ENCODE assay signal across 8 cellular contexts in the genomic region with DNA sequence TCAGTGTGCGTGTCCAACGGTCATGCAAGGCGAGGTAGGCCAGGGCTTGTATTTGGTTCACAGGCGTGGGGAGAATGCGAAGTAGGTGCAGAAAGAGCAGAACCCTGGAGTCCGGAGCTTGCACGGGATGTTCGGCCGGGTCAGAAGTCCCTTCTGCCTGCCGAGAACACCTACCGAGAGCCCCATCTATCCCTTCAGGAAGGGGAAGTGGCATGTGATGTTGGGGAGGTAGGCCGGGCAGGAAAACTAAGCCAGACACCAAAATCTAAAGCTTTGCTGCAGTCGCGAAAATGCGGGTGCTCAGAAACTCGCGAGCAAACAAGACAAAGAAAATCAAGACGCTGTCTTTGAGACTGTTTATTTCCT. TPM values are rescaled to one million over a fixed set of nuclear protein-coding genes. Genes with fewer than 3 reads are reported as not detected.
DNase-seq lines count a peak whose midpoint lies in the region; ATAC-seq and TF ChIP-seq lines count a peak whose summit lies in the region.

No MANE protein-coding gene starts in this region.

- peaks cover 39% of the 10 kb centered on the region for H3K4me1 Mint-ChIP-seq in dendritic cell treated with granulocyte-macrophage colony-stimulating factor and Interleukin-4, amounts not matched to agents 40 ng/mL and 50 ng/mL, for 4 days (ENCODE audit: low read depth)

- peak overlapping the region; percentile 85 for H3K4me3 Mint-ChIP-seq in dendritic cell treated with granulocyte-macrophage colony-stimulating factor and Interleukin-4, amounts not matched to agents 40 ng/mL and 50 ng/mL, for 4 days

- peak in 1 of 4 donors; percentile 10 for TF ChIP-seq POLR2A in upper lobe of left lung (IDR thresholded peaks at IDR 0.05)

- peaks cover 41% of the 10 kb centered on the region for H3K36me3 ChIP-seq in BLaER1
- peaks cover 39% of the 10 kb centered on the region for H3K36me3 ChIP-seq in mesodermal cell (ENCODE audit: control insufficient read depth, insufficient read depth, low read length)
- peaks cover 0 to 23% (median 17%) of the 10 kb centered on the region in 4 donors for H3K36me3 ChIP-seq in upper lobe of left lung

- no peak for TF ChIP-seq EP300 in upper lobe of left lung (IDR thresholded peaks at IDR 0.05)

- no peaks in the 10 kb centered on the region for H3K27me3 Mint-ChIP-seq in dendritic cell treated with granulocyte-macrophage colony-stimulating factor and Interleukin-4, amounts not matched to agents 40 ng/mL and 50 ng/mL, for 4 days

- peak; percentile 6 for ATAC-seq in GM21528 (IDR thresholded peaks at IDR 0.05; ENCODE audit: low FRiP score, unreplicated experiment)
- peak; percentile 16 to 47 for ATAC-seq in upper lobe of left lung (ENCODE audit: low FRiP score in 2 of 2)

- intact Hi-C loops in dendritic cell treated with granulocyte-macrophage colony-stimulating factor and Interleukin-4, amounts not matched to agents 40 ng/mL and 50 ng/mL, for 4 days (cut with micrococcal nuclease): loop anchor here (1.0 to 5.0 kb wide), 3 partner anchors 9 to 43 kb away; partner anchors contain the start of genes HNRNPUL2, POLR2G and TTC9C

- TF ChIP-seq CTCF in upper lobe of left lung (IDR thresholded peaks at IDR 0.05): no peak

- H3K9me3 ChIP-seq in BLaER1: no peaks in the 10 kb centered on the region
- no peaks in the 10 kb centered on the region for H3K9me3 ChIP-seq in mesodermal cell (ENCODE audit: control insufficient read depth, low read length)
- no peaks in the 10 kb centered on the region for H3K9me3 ChIP-seq in upper lobe of left lung

- H3K27me3 ChIP-seq in BLaER1 (no peaks in the 10 kb centered on the region), upper lobe of left lung (no peaks in the 10 kb centered on the region)

- H3K4me3 ChIP-seq in BLaER1 (peak overlapping the region; percentile 74), mesodermal cell (ENCODE audit: extremely low read depth, insufficient read depth, low read length, poor library complexity, severe bottlenecking) (peak overlapping the region; percentile 62), upper lobe of left lung (peak overlapping the region; percentile 65 to 77 (median 72))

- H3K36me3 Mint-ChIP-seq in dendritic cell treated with granulocyte-macrophage colony-stimulating factor and Interleukin-4, amounts not matched to agents 40 ng/mL and 50 ng/mL, for 4 days (ENCODE audit: low read depth): peaks cover 61% of the 10 kb centered on the region

- H3K9ac ChIP-seq in BLaER1: peak overlapping the region; percentile 80

- DNase-seq in RPMI8226 (peak; percentile 64), upper lobe of left lung (peak in 1 of 2 donors; percentile 35), NCI-H510A (lab: John Stamatoyannopoulos, UW) (no peak), HT-29 (ENCODE audit: low spot score) (no peak)

- 20 to 27% methylated on average over 10 to 18 of the region's 18 CpGs for WGBS in mesodermal cell (ENCODE audit: insufficient coverage in 2 of 2), 2 experiments
- 0 to 3% methylated on average over 18 of the region's 18 CpGs for WGBS in upper lobe of left lung, 2 donors

- peak overlapping the region; percentile 99 for H3K4me2 ChIP-seq in BLaER1

- peak overlapping the region; percentile 96 for H3K27ac Mint-ChIP-seq in dendritic cell treated with granulocyte-macrophage colony-stimulating factor and Interleukin-4, amounts not matched to agents 40 ng/mL and 50 ng/mL, for 4 days

- peaks cover 35% of the 10 kb centered on the region for H3K4me1 ChIP-seq in BLaER1
- H3K4me1 ChIP-seq in mesodermal cell (ENCODE audit: control insufficient read depth, insufficient read depth, low read length, poor library complexity, severe bottlenecking): peaks cover 4% of the 10 kb centered on the region
- peaks cover 18 to 24% (median 21%) of the 10 kb centered on the region in 4 donors for H3K4me1 ChIP-seq in upper lobe of left lung

- no peaks in the 10 kb centered on the region for H4K20me1 ChIP-seq in BLaER1

- H3K27ac ChIP-seq in BLaER1 (peak overlapping the region; percentile 78), mesodermal cell (ENCODE audit: low read depth, low read length, severe bottlenecking) (peak overlapping the region; percentile 91), upper lobe of left lung (peak overlapping the region; percentile 90 to 97 (median 94))

- no peaks in the 10 kb centered on the region for H3K9me3 Mint-ChIP-seq in dendritic cell treated with granulocyte-macrophage colony-stimulating factor and Interleukin-4, amounts not matched to agents 40 ng/mL and 50 ng/mL, for 4 days

RNA-seq across cellular contexts. Expression of gene TAF6L, which starts 0.4 kb away (rescaled TPM):
- polyA plus RNA-seq in mesodermal cell (2013, experiment 1 of 2): 15.4 TPM
- polyA plus RNA-seq in mesodermal cell (2013, experiment 2 of 2): 18.4 TPM
- total RNA-seq in upper lobe of left lung: 10 to 100 TPM; 16.7 to 51.3 (median 27.0) TPM
- 57.9 and 71.7 TPM in 2 replicates for total RNA-seq in HT-29 (2014; rRNA removed; shearing (Covaris generic))

RNA-seq across cellular contexts. Expression of gene POLR2G, which starts 9.4 kb away (rescaled TPM):
- 97.1 TPM for polyA plus RNA-seq in mesodermal cell (2013, experiment 1 of 2)
- polyA plus RNA-seq in mesodermal cell (2013, experiment 2 of 2): 86.4 TPM
- total RNA-seq in upper lobe of left lung: 10 to 100 TPM; 15.8 to 62.9 (median 38.8) TPM
- total RNA-seq in HT-29 (2014; rRNA removed; shearing (Covaris generic)): 138 and 141 TPM in 2 replicates

RNA-seq across cellular contexts. Expression of gene TMEM179B, which starts 16.4 kb away (rescaled TPM):
- polyA plus RNA-seq in mesodermal cell (2013, experiment 1 of 2): 44.9 TPM
- polyA plus RNA-seq in mesodermal cell (2013, experiment 2 of 2): 41.4 TPM
- 10 to 100 TPM; 38.8 to 98.2 (median 56.2) TPM for total RNA-seq in upper lobe of left lung
- total RNA-seq in HT-29 (2014; rRNA removed; shearing (Covaris generic)): 87.6 and 114 TPM in 2 replicates

RNA-seq across cellular contexts. Expression of gene ZBTB3, which starts 16.8 kb away (rescaled TPM):
- polyA plus RNA-seq in mesodermal cell (2013, experiment 1 of 2): 5.1 TPM
- 5.3 TPM for polyA plus RNA-seq in mesodermal cell (2013, experiment 2 of 2)
- total RNA-seq in upper lobe of left lung: 10 to 100 TPM in 3 of 6 donors, 1 to 10 TPM in 3; 7.3 to 15.3 (median 11.7) TPM
- 10.6 and 13.1 TPM in 2 replicates for total RNA-seq in HT-29 (2014; rRNA removed; shearing (Covaris generic))

RNA-seq across cellular contexts. Expression of gene TMEM223, which starts 21.0 kb away (rescaled TPM):
- 14.6 TPM for polyA plus RNA-seq in mesodermal cell (2013, experiment 1 of 2)
- polyA plus RNA-seq in mesodermal cell (2013, experiment 2 of 2): 16.0 TPM
- total RNA-seq in upper lobe of left lung: 10 to 100 TPM; 11.3 to 28.7 (median 15.4) TPM
- 77.3 and 79.3 TPM in 2 replicates for total RNA-seq in HT-29 (2014; rRNA removed; shearing (Covaris generic))
